8 cellular contexts compared by ENCODE assay signal in genomic region chr11:66001941-66002647, GRCh38. TPM values are rescaled to one million over a fixed set of nuclear protein-coding genes. Genes with fewer than 3 reads are reported as not detected.
DNase-seq lines count a peak whose midpoint lies in the region; ATAC-seq and TF ChIP-seq lines count a peak whose summit lies in the region.

A gene with protein sequence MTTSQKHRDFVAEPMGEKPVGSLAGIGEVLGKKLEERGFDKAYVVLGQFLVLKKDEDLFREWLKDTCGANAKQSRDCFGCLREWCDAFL (plus strand): TSS chr11:66002503. CDS start chr11:66003251, 748 bp downstream.
A gene with protein sequence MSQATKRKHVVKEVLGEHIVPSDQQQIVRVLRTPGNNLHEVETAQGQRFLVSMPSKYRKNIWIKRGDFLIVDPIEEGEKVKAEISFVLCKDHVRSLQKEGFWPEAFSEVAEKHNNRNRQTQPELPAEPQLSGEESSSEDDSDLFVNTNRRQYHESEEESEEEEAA (minus strand): TSS chr11:66002157. CDS start chr11:66000389, 1,768 bp downstream.

- H3K36me3 Mint-ChIP-seq in activated naive CD4-positive, alpha-beta T cell treated with anti-CD3 and anti-CD28 coated beads, Interleukin-2, amount 50 U/mL, for 72 hours = peaks cover 44 to 55% of the 10 kb centered on the region in 2 donors
- no peaks in the 10 kb centered on the region for H3K36me3 Mint-ChIP-seq in glutamatergic neuron (ENCODE audit: unreplicated experiment)

- POLR2A ChIA-PET in GM10248 (lab: Yijun Ruan, JAX) = interaction anchor here (0.8 to 1.0 kb wide), 2 partner anchors 10 to 142 kb away, joined by 5 to 10 read pairs; partner anchors contain the start of gene CST6

- H3K4me1 ChIP-seq in osteoblast (ENCODE audit: insufficient read depth, low read length) (peaks cover 7% of the 10 kb centered on the region), testis (peaks cover 13% of the 10 kb centered on the region)

- H3K27me3 Mint-ChIP-seq in glutamatergic neuron (ENCODE audit: unreplicated experiment) = peaks cover 8% of the 10 kb centered on the region

- H3K9me3 ChIP-seq in osteoblast (ENCODE audit: low read depth, low read length) (no peaks in the 10 kb centered on the region), testis (no peaks in the 10 kb centered on the region)

- DNase-seq in GM10248 (ENCODE audit: extremely low spot score) = peak; percentile 92
- DNase-seq in NCI-H1105 treated with DMSO at 0.1 percent for 48 hours (lab: John Stamatoyannopoulos, UW) = peak; percentile 99
- peak; percentile 99 for DNase-seq in SKM-1 treated with dmso at 0.1 percent for 144 hours (lab: John Stamatoyannopoulos, UW; ENCODE audit: unreplicated experiment)
- peak; percentile 94 to 95 for DNase-seq in activated naive CD4-positive, alpha-beta T cell treated with anti-CD3 and anti-CD28 coated beads, Interleukin-2, amount 50 U/mL, for 72 hours (ENCODE audit: low spot score in 2 of 2)
- DNase-seq in glutamatergic neuron = peak; percentile 89
- DNase-seq in osteoblast (ENCODE audit: insufficient read length, low spot score, missing footprints) = peak; percentile 99
- peak; percentile 95 for DNase-seq in testis

- H3K36me3 ChIP-seq in osteoblast (ENCODE audit: insufficient read depth, low read length) = peaks cover 46% of the 10 kb centered on the region
- H3K36me3 ChIP-seq in testis (ENCODE audit: low read depth, missing control alignments) = no peaks in the 10 kb centered on the region

- ATAC-seq in HG02678 (IDR thresholded peaks at IDR 0.05; ENCODE audit: unreplicated experiment) = peak; percentile 79
- ATAC-seq in activated naive CD4-positive, alpha-beta T cell treated with anti-CD3 and anti-CD28 coated beads, Interleukin-2, amount 50 U/mL, for 72 hours = peak; percentile 85 to 91

- no peaks in the 10 kb centered on the region for H3K9me3 Mint-ChIP-seq in activated naive CD4-positive, alpha-beta T cell treated with anti-CD3 and anti-CD28 coated beads, Interleukin-2, amount 50 U/mL, for 72 hours
- H3K9me3 Mint-ChIP-seq in glutamatergic neuron (ENCODE audit: unreplicated experiment) = peaks cover 2% of the 10 kb centered on the region

- H3K27me3 ChIP-seq in osteoblast (ENCODE audit: insufficient read depth, low read length) = no peaks in the 10 kb centered on the region
- H3K27me3 ChIP-seq in testis = no peaks in the 10 kb centered on the region

- TF ChIP-seq POLR2A in testis (IDR thresholded peaks at IDR 0.05) = no peak

- CTCF ChIA-PET in GM10248 (lab: Yijun Ruan, JAX) = interaction anchor here (0.7 to 1.8 kb wide), 9 partner anchors 11 to 290 kb away, joined by 3 to 11 read pairs (median 5); partner anchors contain the start of genes FIBP, KAT5 and MUS81

- no peak for TF ChIP-seq CTCF in GM10248 (IDR thresholded peaks at IDR 0.05; ENCODE audit: control extremely low read depth, extremely low read depth, low read depth, missing control alignments)
- no peak for TF ChIP-seq CTCF in glutamatergic neuron (IDR thresholded peaks at IDR 0.05; ENCODE audit: partially characterized antibody, unreplicated experiment)
- TF ChIP-seq CTCF in osteoblast (IDR thresholded peaks at IDR 0.05; ENCODE audit: extremely low read depth, low read depth, low read length) = no peak
- no peak for TF ChIP-seq CTCF in testis (IDR thresholded peaks at IDR 0.05)

- H3K4me3 ChIP-seq in osteoblast (ENCODE audit: insufficient read depth, low read length) (peak within 1 kb of the TSS; percentile 95), testis (peak within 1 kb of the TSS; percentile 90 to 93)

- H3K4me1 Mint-ChIP-seq in glutamatergic neuron (ENCODE audit: low read depth, unreplicated experiment) = peaks cover 11% of the 10 kb centered on the region

- H2AFZ ChIP-seq in osteoblast (ENCODE audit: low read length) = peak within 1 kb of the TSS; percentile 98

- H3K27ac Mint-ChIP-seq in activated naive CD4-positive, alpha-beta T cell treated with anti-CD3 and anti-CD28 coated beads, Interleukin-2, amount 50 U/mL, for 72 hours = peak within 1 kb of the TSS; percentile 96 to 99
- peak within 1 kb of the TSS; percentile 98 for H3K27ac Mint-ChIP-seq in glutamatergic neuron (ENCODE audit: unreplicated experiment)

- peaks cover 51% of the 10 kb centered on the region for H3K79me2 ChIP-seq in osteoblast (ENCODE audit: insufficient read depth, low read length)

- peak within 1 kb of the TSS; percentile 90 for H3K4me2 ChIP-seq in osteoblast (ENCODE audit: insufficient read depth, low read length)

- intact Hi-C loops in testis (cut with DNase I; ENCODE audit: low total_unique reads) = no loop called here

- H3K27ac ChIP-seq in osteoblast (ENCODE audit: low read depth, low read length) = peak within 1 kb of the TSS; percentile 93
- peak within 1 kb of the TSS; percentile 92 to 98 for H3K27ac ChIP-seq in testis

- WGBS in testis, 2 donors = 0 to 1% methylated on average over 16 to 55 of the region's 55 CpGs

- peaks cover 7% of the 10 kb centered on the region for H4K20me1 ChIP-seq in osteoblast (ENCODE audit: insufficient read depth, low read length)

- H3K4me3 Mint-ChIP-seq in glutamatergic neuron (ENCODE audit: unreplicated experiment) = peak within 1 kb of the TSS; percentile 99

RNA-seq across cellular contexts. Expression of the first gene that starts in this region (rescaled TPM):
- 100 to 1,000 TPM; 242 to 310 TPM for total RNA-seq in activated naive CD4-positive, alpha-beta T cell treated with anti-CD3 and anti-CD28 coated beads, Interleukin-2, amount 50 U/mL, for 72 hours
- total RNA-seq in glutamatergic neuron (ENCODE audit: unreplicated experiment) (135 TPM), osteoblast (14.5 and 14.7 TPM in 2 replicates), testis (100 to 1,000 TPM; 105 to 133 TPM)
- 193 TPM for polyA plus RNA-seq in testis (ENCODE audit: insufficient read depth, low read depth, low replicate concordance)

RNA-seq across cellular contexts. Expression of the second gene that starts in this region (rescaled TPM):
- 10 to 100 TPM; 47.5 to 86.8 TPM for total RNA-seq in activated naive CD4-positive, alpha-beta T cell treated with anti-CD3 and anti-CD28 coated beads, Interleukin-2, amount 50 U/mL, for 72 hours
- total RNA-seq in glutamatergic neuron (ENCODE audit: unreplicated experiment) (37.6 TPM), osteoblast (28.6 and 31.2 TPM in 2 replicates), testis (10 to 100 TPM; 43.2 to 46.5 TPM)
- polyA plus RNA-seq in testis (ENCODE audit: insufficient read depth, low read depth, low replicate concordance) = 42.5 TPM

Comparison
In these comparisons a context has a peak if more than half of its experiments do, and no peak if none do; other contexts are left out.
1. Peak in every context shown above with its lines: DNase-seq, ATAC-seq, H3K4me3 ChIP-seq and H3K27ac ChIP-seq.